1 cellular context compared by ENCODE assay signal in genomic region chr10:99621454-99622246, GRCh38.
TF ChIP-seq lines count a peak whose summit lies in the region.

No MANE protein-coding gene starts in this region.

TF ChIP-seq in HepG2, 621 proteins besides CTCF, POLR2A, EP300 and RAD21 (continued from another document and continues in another):
- TF ChIP-seq CERS6 (CRISPR knock-in tag; IDR thresholded peaks at IDR 0.05) (no peak), ZNF362 (CRISPR knock-in tag; IDR thresholded peaks at IDR 0.05; ENCODE audit: borderline replicate concordance) (no peak), RXRB (CRISPR knock-in tag; IDR thresholded peaks at IDR 0.05; ENCODE audit: borderline replicate concordance) (no peak), NAIF1 (CRISPR knock-in tag; IDR thresholded peaks at IDR 0.05; ENCODE audit: borderline replicate concordance) (no peak; the same call in 1 of the 2 replicates), EHMT2 (IDR thresholded peaks at IDR 0.05; ENCODE audit: borderline replicate concordance, low read depth, low read length) (no peak), ZNF687 (CRISPR knock-in tag; IDR thresholded peaks at IDR 0.05) (peak; percentile 72; the same call in 1 of the 2 replicates), JUND (CRISPR knock-in tag; IDR thresholded peaks at IDR 0.05) (no peak), SETDB1 (CRISPR knock-in tag; IDR thresholded peaks at IDR 0.05; ENCODE audit: borderline replicate concordance) (no peak), MNT (IDR thresholded peaks at IDR 0.05) (no peak), ZNF784 (CRISPR knock-in tag; IDR thresholded peaks at IDR 0.05; ENCODE audit: borderline replicate concordance) (0 out of 2 replicates have a peak, but pooled peaks have one; percentile 18), MAFF (IDR thresholded peaks at IDR 0.05; ENCODE audit: low read depth, low read length) (no peak), ZFP62 (CRISPR knock-in tag; IDR thresholded peaks at IDR 0.05) (no peak), PRMT3 (CRISPR knock-in tag; IDR thresholded peaks at IDR 0.05; ENCODE audit: borderline replicate concordance, low read depth) (no peak), ZNF704 (CRISPR knock-in tag; IDR thresholded peaks at IDR 0.05; ENCODE audit: borderline replicate concordance) (no peak), SATB2 (CRISPR knock-in tag; IDR thresholded peaks at IDR 0.05) (no peak), XBP1 (CRISPR knock-in tag; IDR thresholded peaks at IDR 0.05) (no peak), AGO2 (optimal IDR thresholded peaks at IDR 0.05; ENCODE audit: low read depth, low read length) (peak; percentile 63), ARID4A (CRISPR knock-in tag; IDR thresholded peaks at IDR 0.05; ENCODE audit: borderline replicate concordance) (no peak; the same call in 1 of the 2 replicates), ZNF720 (CRISPR knock-in tag; IDR thresholded peaks at IDR 0.05) (no peak), TARDBP (CRISPR knock-in tag; IDR thresholded peaks at IDR 0.05) (peak; percentile 32; the same call in 1 of the 2 replicates), ZFYVE20 (CRISPR knock-in tag; IDR thresholded peaks at IDR 0.05; ENCODE audit: borderline replicate concordance, low read depth) (no peak), ZNF597 (CRISPR knock-in tag; IDR thresholded peaks at IDR 0.05) (0 out of 2 replicates have a peak, but pooled peaks have one; percentile 16), RAD51 (IDR thresholded peaks at IDR 0.05; ENCODE audit: borderline replicate concordance) (no peak), SP5 (CRISPR knock-in tag; IDR thresholded peaks at IDR 0.05; ENCODE audit: borderline replicate concordance, low read depth) (no peak), PHF20 (CRISPR knock-in tag; IDR thresholded peaks at IDR 0.05) (no peak), MTF1 (CRISPR knock-in tag; IDR thresholded peaks at IDR 0.05) (no peak), ELF4 (CRISPR knock-in tag; IDR thresholded peaks at IDR 0.05; ENCODE audit: borderline replicate concordance) (no peak), ZNF10 (CRISPR knock-in tag; IDR thresholded peaks at IDR 0.05; ENCODE audit: borderline replicate concordance, low read depth) (no peak), ZSCAN21 (CRISPR knock-in tag; IDR thresholded peaks at IDR 0.05; ENCODE audit: borderline replicate concordance) (0 out of 2 replicates have a peak, but pooled peaks have one; percentile 4), ZNF556 (CRISPR knock-in tag; IDR thresholded peaks at IDR 0.05; ENCODE audit: borderline replicate concordance) (no peak), TEF (CRISPR knock-in tag; IDR thresholded peaks at IDR 0.05) (no peak), ATF4 (CRISPR knock-in tag; IDR thresholded peaks at IDR 0.05) (peak in 1 of 2 experiments; percentile 88; a peak in 2 of 4 replicates), ATF1 (CRISPR knock-in tag; IDR thresholded peaks at IDR 0.05) (no peak), ZFP82 (CRISPR knock-in tag; IDR thresholded peaks at IDR 0.05; ENCODE audit: borderline replicate concordance) (no peak), ZNF574 (CRISPR knock-in tag; IDR thresholded peaks at IDR 0.05) (peak; percentile 14), SAP130 (CRISPR knock-in tag; IDR thresholded peaks at IDR 0.05; ENCODE audit: low read depth) (peak; percentile 50; the same call in 1 of the 2 replicates)
